In genomic region chr17:80594666-80595269, GRCh38 we compare ENCODE assay signal across 18 cellular contexts. TPM values are rescaled to one million over a fixed set of nuclear protein-coding genes. Genes with fewer than 3 reads are reported as not detected.
A peak's percentile ranks its signal among the peaks of the same experiment; 100 is the strongest.
DNase-seq lines count a peak whose midpoint lies in the region; ATAC-seq and TF ChIP-seq lines count a peak whose summit lies in the region.
"Had no signal": no experiment of that assay in that cellular context is flagged by ENCODE, and none has a peak within 500 bp of the region (broad histone marks: within the 10 kb centered on the region; RNA-seq: fewer than 3 reads in every experiment).

No MANE protein-coding gene starts in this region.

- no peak overlapping the region for H3K4me3 Mint-ChIP-seq in activated CD8-positive, alpha-beta T cell treated with anti-CD3 and anti-CD28 coated beads for 36 hours
- H3K4me3 Mint-ChIP-seq: endodermal cell, HFFc6, memory B cell, nephron had no signal

- in situ Hi-C loops in IMR-90 (cut with MboI; ENCODE audit: low sequenced_read_pairs): no loop called here

- H3K9me3 ChIP-seq in IMR-90 (ENCODE audit: control insufficient read depth, insufficient read depth, low read length) (no peaks in the 10 kb centered on the region), mesenchymal stem cell (ENCODE audit: control insufficient read depth, low read length) (no peaks in the 10 kb centered on the region)
- H3K9me3 ChIP-seq: BLaER1, prostate gland had no signal

- H2AFZ ChIP-seq in IMR-90 (replicated peaks; ENCODE audit: low read length, poor library complexity): no peak overlapping the region
- H2AFZ ChIP-seq in mesenchymal stem cell (ENCODE audit: low read depth, low read length): no peak overlapping the region

- H3K36me3 ChIP-seq in IMR-90 (ENCODE audit: control insufficient read depth, insufficient read depth, low read length): no peaks in the 10 kb centered on the region
- H3K36me3 ChIP-seq in mesenchymal stem cell (ENCODE audit: control insufficient read depth in 1 of 2, insufficient read depth in 2 of 2, low read depth in 1 of 2, low read length in 2 of 2): no peaks in the 10 kb centered on the region
- H3K36me3 ChIP-seq: prostate gland had no signal

- no peak overlapping the region for H3K23ac ChIP-seq in IMR-90 (ENCODE audit: low read depth, low read length)
- no peak overlapping the region for H3K23ac ChIP-seq in mesenchymal stem cell (ENCODE audit: low read length in 2 of 2)

- H3K4ac ChIP-seq in IMR-90 (ENCODE audit: low read depth, low read length) (no peak overlapping the region), mesenchymal stem cell (ENCODE audit: low read depth in 1 of 2, low read length in 2 of 2) (no peak overlapping the region)

- peak overlapping the region; percentile 44; the same call in 1 of the 2 replicates for H3K14ac ChIP-seq in IMR-90 (replicated peaks; ENCODE audit: low read depth, low read length)
- no peak overlapping the region for H3K14ac ChIP-seq in mesenchymal stem cell (ENCODE audit: low read length in 2 of 2)

- H3K4me1 Mint-ChIP-seq in activated CD8-positive, alpha-beta T cell treated with anti-CD3 and anti-CD28 coated beads for 36 hours (ENCODE audit: low read depth): peaks cover 76% of the 10 kb centered on the region

- dilution Hi-C loops in IMR-90 (cut with HindIII; ENCODE audit: low sequenced_read_pairs, unreplicated experiment): no loop called here

- no peak overlapping the region for H4K5ac ChIP-seq in IMR-90 (ENCODE audit: low read depth, low read length)

- H3K4me1 ChIP-seq in IMR-90 (ENCODE audit: control insufficient read depth, insufficient read depth, low read length): peaks cover 5% of the 10 kb centered on the region
- peaks cover 6% of the 10 kb centered on the region for H3K4me1 ChIP-seq in mesenchymal stem cell (ENCODE audit: control insufficient read depth, insufficient read depth, low read depth, low read length)
- H3K4me1 ChIP-seq: prostate gland had no signal

- H3K9ac ChIP-seq in IMR-90 (ENCODE audit: low read depth, low read length) (no peak overlapping the region; the same call in 1 of the 2 replicates), mesenchymal stem cell (ENCODE audit: low read length) (peak overlapping the region; percentile 41)
- H3K9ac ChIP-seq: BLaER1 had no signal

- peak overlapping the region; percentile 22 for H3K27ac Mint-ChIP-seq in activated CD8-positive, alpha-beta T cell treated with anti-CD3 and anti-CD28 coated beads for 36 hours
- H3K27ac Mint-ChIP-seq: endodermal cell, HFFc6, memory B cell had no signal

- DNase-seq in DMS 273 (lab: John Stamatoyannopoulos, UW; ENCODE audit: unreplicated experiment) (peak; percentile 68), DMS 273 treated with DMSO at 0.1 percent for 48 hours (lab: John Stamatoyannopoulos, UW) (no peak), IMR-90 (peak; percentile 31), mesenchymal stem cell (peak; percentile 11), Right ventricle myocardium inferior (ENCODE audit: missing footprints) (no peak), HT-29 (ENCODE audit: low spot score) (no peak)
- no peak for DNase-seq in activated CD8-positive, alpha-beta T cell treated with anti-CD3 and anti-CD28 coated beads for 36 hours
- DNase-seq: activated effector memory CD4-positive, alpha-beta T cell treated with anti-CD3 and anti-CD28 coated beads, Interleukin-2, amount 50 U/mL, for 16 hours; aorta; endodermal cell; foreskin keratinocyte; HFFc6 had no signal

- H2BK20ac ChIP-seq in IMR-90 (ENCODE audit: low read depth, low read length): no peak overlapping the region

- POLR2A ChIA-PET in IMR-90 (lab: Charles Lee; ENCODE audit: unreplicated experiment): no interaction called here
- POLR2A ChIA-PET in activated CD8-positive, alpha-beta T cell treated with anti-CD3 and anti-CD28 coated beads for 36 hours (lab: Charles Lee): no interaction called here

- H2BK120ac ChIP-seq in IMR-90 (ENCODE audit: low read depth, low read length) (no peak overlapping the region), mesenchymal stem cell (ENCODE audit: low read depth, low read length) (no peak overlapping the region)

- H3K4me3 ChIP-seq in IMR-90 (ENCODE audit: insufficient read depth, low read depth, low read length) (no peak overlapping the region), mesenchymal stem cell (ENCODE audit: insufficient read depth in 1 of 2, low read depth in 1 of 2, low read length in 2 of 2) (peak overlapping the region in 1 of 2 experiments; percentile 54)
- H3K4me3 ChIP-seq: BLaER1, prostate gland had no signal

- H2AK5ac ChIP-seq in IMR-90 (ENCODE audit: low read depth, low read length) (0 out of 2 replicates have a peak overlapping the region, but pooled peaks have one; percentile 13), mesenchymal stem cell (ENCODE audit: low read length, severe bottlenecking) (no peak overlapping the region)

- ATAC-seq in IMR-90 (ENCODE audit: low read depth): peak; percentile 37; the same call in 1 of the 2 replicates
- no peak for ATAC-seq in activated CD8-positive, alpha-beta T cell treated with anti-CD3 and anti-CD28 coated beads for 36 hours
- ATAC-seq in GM19467 (IDR thresholded peaks at IDR 0.05; ENCODE audit: unreplicated experiment): no peak
- ATAC-seq in Right ventricle myocardium inferior: no peak
- ATAC-seq: foreskin keratinocyte had no signal

- TF ChIP-seq CTCF in IMR-90 (conservative IDR thresholded peaks at IDR 0.05; ENCODE audit: low read depth, low read length): no peak
- no peak for TF ChIP-seq CTCF in activated CD8-positive, alpha-beta T cell treated with anti-CD3 and anti-CD28 coated beads for 36 hours (IDR thresholded peaks at IDR 0.05)

- H2BK15ac ChIP-seq in IMR-90 (ENCODE audit: low read depth, low read length) (no peak overlapping the region), mesenchymal stem cell (ENCODE audit: low read depth, poor library complexity, severe bottlenecking) (no peak overlapping the region)

- H4K20me1 ChIP-seq in IMR-90 (ENCODE audit: insufficient read depth, low read length): peaks cover 29% of the 10 kb centered on the region

- H3K79me1 ChIP-seq in IMR-90 (ENCODE audit: low read depth in 1 of 2, low read length in 2 of 2) (peaks cover 47 to 82% of the 10 kb centered on the region in 2 experiments), mesenchymal stem cell (replicated peaks; ENCODE audit: low read length, poor library complexity, severe bottlenecking) (peaks cover 45% of the 10 kb centered on the region)

- H2BK12ac ChIP-seq in mesenchymal stem cell (ENCODE audit: low read length in 2 of 2): no peak overlapping the region

- no peak overlapping the region for H2AK9ac ChIP-seq in IMR-90 (replicated peaks; ENCODE audit: low read depth, low read length, poor library complexity)

- H3K27me3 Mint-ChIP-seq in activated CD8-positive, alpha-beta T cell treated with anti-CD3 and anti-CD28 coated beads for 36 hours: no peaks in the 10 kb centered on the region
- H3K27me3 Mint-ChIP-seq: memory B cell had no signal

- H3K27ac ChIP-seq in IMR-90 (ENCODE audit: insufficient read depth, low read length): no peak overlapping the region
- no peak overlapping the region for H3K27ac ChIP-seq in mesenchymal stem cell (ENCODE audit: low read length, poor library complexity, severe bottlenecking)
- H3K27ac ChIP-seq: 22Rv1, BLaER1, foreskin keratinocyte, prostate gland had no signal

- H4K91ac ChIP-seq in IMR-90 (ENCODE audit: insufficient read depth, low read depth, low read length) (no peak overlapping the region), mesenchymal stem cell (ENCODE audit: low read length) (no peak overlapping the region)

- no peak for TF ChIP-seq POLR2A in IMR-90 (IDR thresholded peaks at IDR 0.05; ENCODE audit: low read depth, low read length)

- no peaks in the 10 kb centered on the region for H3K9me3 Mint-ChIP-seq in activated CD8-positive, alpha-beta T cell treated with anti-CD3 and anti-CD28 coated beads for 36 hours
- H3K9me3 Mint-ChIP-seq: endodermal cell, HFFc6, memory B cell, nephron had no signal

- no peak overlapping the region for H2BK5ac ChIP-seq in IMR-90 (ENCODE audit: low read depth, low read length, poor library complexity, severe bottlenecking)
- H2BK5ac ChIP-seq in mesenchymal stem cell (ENCODE audit: low read depth, low read length, poor library complexity, severe bottlenecking): no peak overlapping the region

- H3K9me1 ChIP-seq in IMR-90 (ENCODE audit: insufficient read depth, low read length): peaks cover 13% of the 10 kb centered on the region

- CTCF ChIA-PET in IMR-90 (lab: Yijun Ruan, JAX): interaction anchor here (1.4 kb wide), 1 partner anchor 10 kb away, joined by 3 read pairs; no protein-coding TSS in a partner anchor
- CTCF ChIA-PET in activated CD8-positive, alpha-beta T cell treated with anti-CD3 and anti-CD28 coated beads for 36 hours (lab: Charles Lee): no interaction called here

- H3K27me3 ChIP-seq in IMR-90 (ENCODE audit: control insufficient read depth, insufficient read depth, low read length): no peaks in the 10 kb centered on the region
- no peaks in the 10 kb centered on the region for H3K27me3 ChIP-seq in mesenchymal stem cell (ENCODE audit: control insufficient read depth in 1 of 2, insufficient read depth in 1 of 2, low read length in 2 of 2)
- H3K27me3 ChIP-seq: BLaER1, foreskin keratinocyte had no signal

- H4K8ac ChIP-seq in IMR-90 (ENCODE audit: low read depth in 2 of 2, low read length in 2 of 2) (no peak overlapping the region), mesenchymal stem cell (ENCODE audit: low read length) (no peak overlapping the region)

- intact Hi-C loops in IMR-90 (cut with micrococcal nuclease) (no loop called here), Right ventricle myocardium inferior (cut with DNase I) (no loop called here)
- intact Hi-C loops in activated CD8-positive, alpha-beta T cell treated with anti-CD3 and anti-CD28 coated beads for 36 hours (cut with micrococcal nuclease): no loop called here

- no peak for TF ChIP-seq RAD21 in IMR-90 (IDR thresholded peaks at IDR 0.05; ENCODE audit: low read length)

- H3K56ac ChIP-seq in IMR-90 (ENCODE audit: extremely low read depth, insufficient read depth, low read length): no peak overlapping the region

- no peak overlapping the region for H3K4me2 ChIP-seq in IMR-90 (ENCODE audit: low read depth, low read length)
- no peak overlapping the region for H3K4me2 ChIP-seq in mesenchymal stem cell (ENCODE audit: low read length, poor library complexity, severe bottlenecking)
- H3K4me2 ChIP-seq: BLaER1 had no signal

- H3K18ac ChIP-seq in IMR-90 (ENCODE audit: low read depth, low read length): no peak overlapping the region
- H3K18ac ChIP-seq in mesenchymal stem cell (ENCODE audit: low read depth in 1 of 2, low read length in 2 of 2): no peak overlapping the region

- no TSS peak for BruUV-seq in IMR-90 (replicated peaks; lab: Mats Ljungman, UMichigan)

- H3K36me3 Mint-ChIP-seq in activated CD8-positive, alpha-beta T cell treated with anti-CD3 and anti-CD28 coated beads for 36 hours (ENCODE audit: low read depth): peaks cover 5% of the 10 kb centered on the region

- WGBS in IMR-90 (ENCODE audit: extremely low coverage in 2 of 2, insufficient read length in 1 of 2), 2 experiments: no CpG with 5 or more reads among the region's 3 CpGs
- 91% methylated on average over 3 of the region's 3 CpGs for WGBS in mesenchymal stem cell

RNA-seq across cellular contexts. Expression of gene RPTOR, which starts 50.1 kb away (rescaled TPM):
- 10.8 and 11.1 TPM in 2 replicates for total RNA-seq in IMR-90 (2012; rRNA removed)
- polyA plus RNA-seq in IMR-90 (2012; rRNA removed): 14.7 and 15.8 TPM in 2 replicates
- 12.8 and 14.6 TPM in 2 replicates for polyA plus RNA-seq in IMR-90 (2012; cell fraction: cytosol; rRNA removed)
- polyA plus RNA-seq in IMR-90 (2012; cell fraction: nucleus; rRNA removed; ENCODE audit: low replicate concordance): 12.4 and 24.1 TPM in 2 replicates
- 10 to 100 TPM; 45.3 to 49.1 TPM for total RNA-seq in activated CD8-positive, alpha-beta T cell treated with anti-CD3 and anti-CD28 coated beads for 36 hours
- 12.7 TPM for polyA plus RNA-seq in mesenchymal stem cell (2013, experiment 1 of 2)
- 12.3 TPM for polyA plus RNA-seq in mesenchymal stem cell (2013, experiment 2 of 2)
- total RNA-seq in Right ventricle myocardium inferior: 18.8 TPM
- 26.3 and 27.9 TPM in 2 replicates for total RNA-seq in HT-29 (2014; rRNA removed; shearing (Covaris generic))

Comparison
In these comparisons a context has a peak if more than half of its experiments do, and no peak if none do; other contexts are left out.
1. DNase-seq: peak in DMS 273 (single experiment), IMR-90 (single experiment) and mesenchymal stem cell (single experiment); none in DMS 273 treated with DMSO at 0.1 percent for 48 hours (single experiment), activated CD8-positive, alpha-beta T cell treated with anti-CD3 and anti-CD28 coated beads for 36 hours (single experiment), Right ventricle myocardium inferior (single experiment) and HT-29 (single experiment).